In the genomic region with DNA sequence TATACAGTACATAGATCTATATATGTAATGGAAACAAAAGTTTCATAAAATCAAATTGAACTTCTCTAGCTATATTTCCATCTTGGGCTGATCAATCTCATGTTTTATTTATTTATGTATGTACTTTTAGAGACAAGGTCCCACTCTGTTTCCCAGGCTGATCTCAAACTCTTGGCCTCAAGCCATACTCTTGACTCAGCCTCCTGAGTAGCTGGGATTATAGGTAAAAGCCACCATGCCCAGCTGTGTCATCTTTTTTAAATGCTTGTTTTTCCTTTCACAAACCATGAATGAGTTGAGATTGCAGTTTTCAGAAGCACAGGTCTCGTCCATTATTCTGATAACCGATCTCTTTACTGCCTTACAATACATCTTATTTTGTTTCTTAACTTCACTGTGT, we compare ENCODE assay signal across 17 cellular contexts.
DNase-seq lines count a peak whose midpoint lies in the region; ATAC-seq, FAIRE-seq and TF ChIP-seq lines count a peak whose summit lies in the region.
"Had no signal": no experiment of that assay in that cellular context is flagged by ENCODE, and none has a peak within 500 bp of the region (broad histone marks: within the 10 kb centered on the region; RNA-seq: fewer than 3 reads in every experiment).

No MANE protein-coding gene starts in this region.

- H4K12ac ChIP-seq in trophoblast cell (ENCODE audit: low read depth, low read length) = no peak overlapping the region

- H3K4me1 ChIP-seq in PC-3 (ENCODE audit: insufficient read depth, low read length) = peaks cover 46% of the 10 kb centered on the region
- H3K4me1 ChIP-seq in trophoblast cell (ENCODE audit: control insufficient read depth in 1 of 2, insufficient read depth in 2 of 2, low read length in 2 of 2) = peaks cover 14 to 27% of the 10 kb centered on the region in 2 experiments
- H3K4me1 ChIP-seq: BLaER1, heart right ventricle had no signal

- peak overlapping the region; percentile 73 for H3K27ac ChIP-seq in PC-3 (ENCODE audit: low read length)
- H3K27ac ChIP-seq in trophoblast cell (ENCODE audit: low read depth, low read length) = no peak overlapping the region
- H3K27ac ChIP-seq: BLaER1, heart right ventricle had no signal

- H3K9ac ChIP-seq in PC-3 (ENCODE audit: low read length) = peak overlapping the region; percentile 22
- no peak overlapping the region for H3K9ac ChIP-seq in trophoblast cell (ENCODE audit: low read length)
- H3K9ac ChIP-seq: BLaER1 had no signal

- H3K4me2 ChIP-seq in PC-3 (ENCODE audit: low read length) (peak overlapping the region; percentile 28), trophoblast cell (ENCODE audit: low read length) (no peak overlapping the region)
- H3K4me2 ChIP-seq: BLaER1 had no signal

- intact Hi-C loops in PC-3 (cut with micrococcal nuclease) = no loop called here

- no peaks in the 10 kb centered on the region for H3F3A ChIP-seq in PC-3 (ENCODE audit: low read length, unreplicated experiment)

- no peak overlapping the region for H3K23ac ChIP-seq in trophoblast cell (ENCODE audit: low read length)

- H3K4ac ChIP-seq in trophoblast cell (ENCODE audit: low read depth, low read length) = no peak overlapping the region

- peak overlapping the region; percentile 65 for H2BK12ac ChIP-seq in trophoblast cell (ENCODE audit: low read length)

- no peaks in the 10 kb centered on the region for H4K20me1 ChIP-seq in PC-3 (ENCODE audit: low read length)
- H4K20me1 ChIP-seq: BLaER1 had no signal

- no peak for FAIRE-seq in urothelium cell line (lab: Jason Lieb, UNC)
- FAIRE-seq: TTC549 had no signal

- H3K14ac ChIP-seq in trophoblast cell (ENCODE audit: low read length) = no peak overlapping the region

- no peak overlapping the region for H2AK5ac ChIP-seq in trophoblast cell (ENCODE audit: low read length)

- POLR2A ChIA-PET in PC-3 (lab: Charles Lee; ENCODE audit: unreplicated experiment) = no interaction called here

- no peak overlapping the region for H2BK120ac ChIP-seq in trophoblast cell (ENCODE audit: insufficient read depth, low read length, poor library complexity)

- peaks cover 25% of the 10 kb centered on the region for H3K79me1 ChIP-seq in trophoblast cell (ENCODE audit: low read length)

- no TSS peak for BruUV-seq in PC-3 (replicated peaks; lab: Mats Ljungman, UMichigan)

- ATAC-seq in PC-3 = peak; percentile 64
- ATAC-seq: heart right ventricle, left cardiac atrium had no signal

- H2AFZ ChIP-seq in PC-3 (ENCODE audit: low read length) (0 out of 2 replicates have a peak overlapping the region, but pooled peaks have one; percentile 0), trophoblast cell (ENCODE audit: insufficient read depth, low read length, poor library complexity) (no peak overlapping the region)

- no peaks in the 10 kb centered on the region for H3K79me2 ChIP-seq in PC-3 (ENCODE audit: low read length)
- H3K79me2 ChIP-seq in trophoblast cell (ENCODE audit: control insufficient read depth, insufficient read depth, low read length, poor library complexity) = no peaks in the 10 kb centered on the region

- no peak overlapping the region for H4K8ac ChIP-seq in trophoblast cell (ENCODE audit: low read depth, low read length)

- 0 out of 2 replicates have a peak, but pooled peaks cover 4% of the 10 kb centered on the region for H3K36me3 ChIP-seq in PC-3 (ENCODE audit: low read depth, low read length)
- H3K36me3 ChIP-seq in trophoblast cell (ENCODE audit: control insufficient read depth in 1 of 2, insufficient read depth in 2 of 2, low read length in 2 of 2) = no peaks in the 10 kb centered on the region
- H3K36me3 ChIP-seq: ascending aorta, BLaER1, heart right ventricle had no signal

- H3K9me2 ChIP-seq in PC-3 (replicated peaks; ENCODE audit: low read length) = no peaks in the 10 kb centered on the region

- no peak overlapping the region for H2BK5ac ChIP-seq in trophoblast cell (ENCODE audit: low read depth, low read length, poor library complexity)

- DNase-seq in H4 (ENCODE audit: low spot score) = peak; percentile 35
- DNase-seq in PC-3 = peak; percentile 99
- DNase-seq in dedifferentiated amniotic fluid mesenchymal stem cell (ENCODE audit: extremely low spot score) = peak; percentile 27
- DNase-seq in trophoblast cell = no peak
- no peak for DNase-seq in SW480 (ENCODE audit: low spot score)
- DNase-seq in urothelium cell line (ENCODE audit: low spot score) = no peak
- no peak for DNase-seq in AML-193 (lab: John Stamatoyannopoulos, UW)
- DNase-seq in NCI-H2029 (lab: John Stamatoyannopoulos, UW) = no peak
- DNase-seq: activated CD4-positive, alpha-beta memory T cell treated with anti-CD3 and anti-CD28 coated beads, Interleukin-2, amount 10 ng/mL, durations not matched to agents 7 days and 5 days; DMS79; heart right ventricle; left cardiac atrium; MM.1S; posterior cingulate gyrus had no signal

- H3K9me3 ChIP-seq in PC-3 (ENCODE audit: low read length) (no peaks in the 10 kb centered on the region), trophoblast cell (ENCODE audit: insufficient read depth, low read depth, low read length) (no peaks in the 10 kb centered on the region)
- H3K9me3 ChIP-seq: ascending aorta, BLaER1, heart right ventricle had no signal

- no CpG with 5 or more reads among the region's 2 CpGs for WGBS in trophoblast cell (ENCODE audit: extremely low coverage, insufficient coverage, insufficient read length)

- H3K27me3 ChIP-seq in PC-3 (ENCODE audit: low read length) (no peaks in the 10 kb centered on the region), trophoblast cell (ENCODE audit: insufficient read depth, low read length) (no peaks in the 10 kb centered on the region)
- H3K27me3 ChIP-seq: ascending aorta, BLaER1 had no signal

- TF ChIP-seq CTCF in PC-3 (conservative IDR thresholded peaks at IDR 0.05; ENCODE audit: low read depth, low read length) = no peak

- CTCF ChIA-PET in PC-3 (lab: Charles Lee) = interaction anchor here (0.6 to 1.6 kb wide), 3 partner anchors 62 to 156 kb away, joined by 3 to 9 read pairs (median 4); no protein-coding TSS in a partner anchor

- H3K4me3 ChIP-seq in PC-3 (ENCODE audit: low read length) (no peak overlapping the region), trophoblast cell (ENCODE audit: low read depth, low read length) (no peak overlapping the region)
- H3K4me3 ChIP-seq: ascending aorta, BLaER1, heart right ventricle had no signal

- H4K91ac ChIP-seq in trophoblast cell (ENCODE audit: low read depth, low read length) = no peak overlapping the region

- H3K18ac ChIP-seq in trophoblast cell (ENCODE audit: low read length) = no peak overlapping the region

Comparison
In these comparisons a context has a peak if more than half of its experiments do, and no peak if none do; other contexts are left out.
1. DNase-seq: peak in H4 (single experiment), PC-3 (single experiment) and dedifferentiated amniotic fluid mesenchymal stem cell (single experiment); none in trophoblast cell (0 of 2), SW480 (single experiment), urothelium cell line (single experiment), AML-193 (0 of 2) and NCI-H2029 (single experiment).